14 cellular contexts compared by ENCODE assay signal in the genomic region with DNA sequence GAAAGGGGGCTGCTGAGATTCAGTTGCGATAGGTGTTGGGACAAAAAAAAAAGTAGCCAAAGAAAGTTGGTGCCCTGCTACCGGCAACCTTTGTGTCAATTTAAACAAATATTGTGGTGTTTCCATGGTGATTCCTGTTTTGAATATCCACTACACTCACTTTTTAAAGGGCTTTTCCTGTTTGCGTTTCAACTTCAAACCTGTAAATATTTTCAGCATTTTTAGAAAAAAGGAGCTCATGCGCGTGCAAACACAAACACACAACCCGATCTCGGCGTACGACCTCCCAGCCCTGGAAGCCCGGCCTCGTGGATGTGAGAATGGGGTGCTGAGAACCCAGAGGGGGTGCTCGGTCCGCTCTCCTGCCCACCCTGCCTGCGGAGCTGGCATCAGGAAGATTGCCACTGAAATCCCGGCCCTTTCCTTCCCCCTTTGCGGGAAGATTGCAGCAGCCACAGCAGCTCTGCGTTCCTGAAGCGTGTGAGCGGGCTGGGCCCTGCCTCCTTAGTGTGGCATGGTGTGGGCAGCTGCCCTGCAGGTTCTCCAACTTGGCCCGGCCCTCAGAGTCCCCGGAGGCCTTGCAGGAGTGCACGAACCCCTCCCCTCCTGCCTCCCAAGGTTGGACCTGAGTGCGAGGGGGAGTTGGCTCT. TPM values are rescaled to one million over a fixed set of nuclear protein-coding genes. Genes with fewer than 3 reads are reported as not detected.
A peak's percentile ranks its signal among the peaks of the same experiment; 100 is the strongest.
DNase-seq lines count a peak whose midpoint lies in the region; ATAC-seq, FAIRE-seq and TF ChIP-seq lines count a peak whose summit lies in the region.
"Had no signal": no experiment of that assay in that cellular context is flagged by ENCODE, and none has a peak within 500 bp of the region (broad histone marks: within the 10 kb centered on the region; RNA-seq: fewer than 3 reads in every experiment).

No MANE protein-coding gene starts in this region.

- H3K36me3 ChIP-seq in bronchial epithelial cell (ENCODE audit: control insufficient read depth, insufficient read depth, low read length) (peaks cover 22% of the 10 kb centered on the region), HepG2 (replicated peaks in 1 of 2; ENCODE audit: control insufficient read depth in 1 of 2, insufficient read depth in 2 of 2, low read length in 2 of 2) (no peaks in the 10 kb centered on the region), skeletal muscle tissue (ENCODE audit: control insufficient read depth in 3 of 3, insufficient read depth in 3 of 3, low read length in 3 of 3) (peaks cover 13 to 15% (median 14%) of the 10 kb centered on the region in 3 donors)
- H3K36me3 ChIP-seq: BLaER1 treated with 17β-estradiol and CSF1 and Interleukin-3, amounts not matched to agents 10 nM and 100 nM had no signal

- WGBS in HepG2 (ENCODE audit: low lambda C conversion rate) = 24% methylated on average over 17 of the region's 23 CpGs

- DNase-seq in HT-29 (ENCODE audit: low spot score) (peak; percentile 87), bronchial epithelial cell (ENCODE audit: low read depth) (peak; percentile 13), HepG2 (ENCODE audit: low spot score) (peak; percentile 27), NCI-H2227 treated with DMSO at 0.1 percent for 48 hours (lab: John Stamatoyannopoulos, UW) (no peak), posterior vena cava (ENCODE audit: low spot score) (no peak)
- DNase-seq: activated CD4-positive, alpha-beta T cell treated with anti-CD3 and anti-CD28 coated beads, Interleukin-2, amount 50 U/mL, for 1 hour; activated effector memory CD4-positive, alpha-beta T cell treated with Interleukin-2 at 50 U/mL for 16 hours; NCI-H1930; T-helper 1 cell had no signal

- H3K27me3 ChIP-seq in bronchial epithelial cell (ENCODE audit: control insufficient read depth, insufficient read depth, low read length) (no peaks in the 10 kb centered on the region), HepG2 (ENCODE audit: control insufficient read depth in 1 of 2, insufficient read depth in 2 of 2, low read length in 2 of 2) (peaks cover 1 to 64% of the 10 kb centered on the region in 2 experiments; a peak in 3 of 5 replicates), skeletal muscle tissue (ENCODE audit: control insufficient read depth in 3 of 3, insufficient read depth in 3 of 3, low read length in 3 of 3) (no peaks in the 10 kb centered on the region)
- H3K27me3 ChIP-seq: BLaER1 treated with 17β-estradiol and CSF1 and Interleukin-3, amounts not matched to agents 10 nM and 100 nM; cardiac muscle cell had no signal

- POLR2A ChIA-PET in HepG2 (lab: Yijun Ruan, JAX) = no interaction called here

- no peak for TF ChIP-seq POLR2A in HepG2 (IDR thresholded peaks at IDR 0.05; ENCODE audit: insufficient read depth in 1 of 2, low read depth in 2 of 2, low read length in 2 of 2)

- no peaks in the 10 kb centered on the region for H3K79me2 ChIP-seq in HepG2 (ENCODE audit: insufficient read depth, low read length)

- peak overlapping the region; percentile 41 for H3K4me2 ChIP-seq in HepG2 (ENCODE audit: low read depth, low read length)

- CTCF ChIA-PET in HepG2 (lab: Yijun Ruan, JAX; ENCODE audit: low intra/inter-chr PET ratio, low total read pairs) = no interaction called here

- H3K4me1 ChIP-seq in HepG2 (ENCODE audit: insufficient read depth, low read length) (peaks cover 35% of the 10 kb centered on the region), skeletal muscle tissue (ENCODE audit: control insufficient read depth in 3 of 3, insufficient read depth in 3 of 3, low read length in 3 of 3) (peaks cover 79 to 97% (median 89%) of the 10 kb centered on the region in 3 donors)

- ATAC-seq in HepG2 (no peak), HG02571 (IDR thresholded peaks at IDR 0.05; ENCODE audit: unreplicated experiment) (no peak), GM18519 (IDR thresholded peaks at IDR 0.05; ENCODE audit: low FRiP score, unreplicated experiment) (no peak)

- no peak for TF ChIP-seq EP300 in HepG2 (IDR thresholded peaks at IDR 0.05; ENCODE audit: low read depth in 2 of 2, low read length in 2 of 2)
- no peak for TF ChIP-seq EP300 in HepG2 (CRISPR knock-in tag; IDR thresholded peaks at IDR 0.05; ENCODE audit: borderline replicate concordance)

- H3K27ac ChIP-seq in HepG2 (ENCODE audit: extremely low read length, insufficient read depth, low read length) (no peak overlapping the region), skeletal muscle tissue (ENCODE audit: low read depth, low read length) (peak overlapping the region; percentile 71)
- H3K27ac ChIP-seq: BLaER1 treated with 17β-estradiol and CSF1 and Interleukin-3, amounts not matched to agents 10 nM and 100 nM; cardiac muscle cell had no signal

- H3K9ac ChIP-seq in HepG2 (ENCODE audit: insufficient read depth, low read depth, low read length) (0 out of 2 replicates have a peak overlapping the region, but pooled peaks have one; percentile 16), skeletal muscle tissue (ENCODE audit: low read depth in 1 of 3, low read length in 3 of 3) (peak overlapping the region; percentile 25 to 70 (median 51))
- H3K9ac ChIP-seq: BLaER1 treated with 17β-estradiol and CSF1 and Interleukin-3, amounts not matched to agents 10 nM and 100 nM had no signal

- no peak for FAIRE-seq in bronchial epithelial cell (lab: Jason Lieb, UNC)
- FAIRE-seq in HepG2 (lab: Jason Lieb, UNC) = no peak

- no peak for TF ChIP-seq RAD21 in HepG2 (CRISPR knock-in tag; IDR thresholded peaks at IDR 0.05)

- no peak overlapping the region for H3K4me3 ChIP-seq in bronchial epithelial cell (ENCODE audit: low read depth, low read length)
- peak overlapping the region in 1 of 3 experiments; percentile 23; a peak in 1 of 6 replicates for H3K4me3 ChIP-seq in HepG2 (replicated peaks in 1 of 3; ENCODE audit: insufficient read depth in 1 of 3, low read depth in 2 of 3, low read length in 3 of 3)
- H3K4me3 ChIP-seq in skeletal muscle tissue (ENCODE audit: low read length in 3 of 3) = peak overlapping the region in 1 of 3 donors; percentile 29
- H3K4me3 ChIP-seq: BLaER1 treated with 17β-estradiol and CSF1 and Interleukin-3, amounts not matched to agents 10 nM and 100 nM; cardiac muscle cell had no signal

- BruUV-seq in HepG2 (replicated peaks; lab: Mats Ljungman, UMichigan) = no TSS peak

- in situ Hi-C loops in HepG2 (cut with HindIII; ENCODE audit: extremely low pct_ligation_motif_present, low pct_unique_long_range_greater_than_20kb) = no loop called here

- intact Hi-C loops in HepG2 (cut with micrococcal nuclease; ENCODE audit: unreplicated experiment) (no loop called here), posterior vena cava (cut with DNase I) (no loop called here)

- no peaks in the 10 kb centered on the region for H3K9me3 ChIP-seq in HepG2 (ENCODE audit: low read length)
- H3K9me3 ChIP-seq in skeletal muscle tissue (ENCODE audit: control insufficient read depth in 3 of 3, low read length in 3 of 3) = no peaks in the 10 kb centered on the region
- H3K9me3 ChIP-seq: BLaER1 treated with 17β-estradiol and CSF1 and Interleukin-3, amounts not matched to agents 10 nM and 100 nM had no signal

- H4K20me1 ChIP-seq in HepG2 (ENCODE audit: insufficient read depth, low read length) = no peaks in the 10 kb centered on the region

- H2AFZ ChIP-seq in HepG2 (ENCODE audit: low read length) = no peak overlapping the region

- no peak for TF ChIP-seq CTCF in bronchial epithelial cell (IDR thresholded peaks at IDR 0.05; ENCODE audit: insufficient read depth, low read length, severe bottlenecking)
- no peak for TF ChIP-seq CTCF in HepG2 (CRISPR knock-in tag; IDR thresholded peaks at IDR 0.05)

TF ChIP-seq in HepG2, 621 proteins besides CTCF, POLR2A, EP300 and RAD21 (continues in another document):
- TF ChIP-seq JDP2 (CRISPR knock-in tag; IDR thresholded peaks at IDR 0.05; ENCODE audit: borderline replicate concordance) (no peak), PPARG (CRISPR knock-in tag; conservative IDR thresholded peaks at IDR 0.05) (peak; percentile 38; the same call in 1 of the 2 replicates), ZNF292 (CRISPR knock-in tag; IDR thresholded peaks at IDR 0.05; ENCODE audit: borderline replicate concordance, low read depth) (no peak), U2AF1 (optimal IDR thresholded peaks at IDR 0.05; ENCODE audit: low read depth, low read length) (no peak), BHLHE40 (IDR thresholded peaks at IDR 0.05; ENCODE audit: low read length) (no peak), CAMTA2 (CRISPR knock-in tag; IDR thresholded peaks at IDR 0.05; ENCODE audit: borderline replicate concordance) (no peak), ZNF350 (CRISPR knock-in tag; IDR thresholded peaks at IDR 0.05; ENCODE audit: borderline replicate concordance, low read depth) (no peak)

RNA-seq across cellular contexts. Expression of a gene that starts 34.8 kb away (rescaled TPM):
- total RNA-seq in HT-29 (2014; rRNA removed; shearing (Covaris generic)) = 28.6 and 39.0 TPM in 2 replicates
- total RNA-seq in bronchial epithelial cell = 9.2 and 12.7 TPM in 2 replicates
- 2.3 and 3.7 TPM in 2 replicates for total RNA-seq in HepG2 (2016; rRNA removed; fragmentation: Illumina TruSeq; extraction: Trizol)
- total RNA-seq in HepG2 (2016; cell fraction: cytosol; rRNA removed; fragmentation: Illumina TruSeq; extraction: Trizol; ENCODE audit: low read depth) = 1.5 and 1.9 TPM in 2 replicates
- total RNA-seq in HepG2 (2016; cell fraction: insoluble cytoplasmic fraction; rRNA removed; fragmentation: Illumina TruSeq; extraction: Trizol) = 2.8 and 3.2 TPM in 2 replicates
- total RNA-seq in HepG2 (2016; cell fraction: membrane; rRNA removed; fragmentation: Illumina TruSeq; extraction: Trizol) = 3.6 and 4.4 TPM in 2 replicates
- total RNA-seq in HepG2 (2016; cell fraction: nucleus; rRNA removed; fragmentation: Illumina TruSeq; extraction: Trizol) = 3.2 TPM in 2 replicates
- 1.9 and 2.2 TPM in 2 replicates for polyA plus RNA-seq in HepG2 (2011; rRNA removed)
- 2.0 and 2.2 TPM in 2 replicates for polyA plus RNA-seq in HepG2 (2011; cell fraction: cytosol; rRNA removed)
- polyA plus RNA-seq in HepG2 (2011; cell fraction: nucleus; rRNA removed) = 5.8 and 8.1 TPM in 2 replicates
- polyA plus RNA-seq in HepG2 (2012) = 1.0 and 1.4 TPM in 2 replicates
- 1.6 and 2.1 TPM in 2 replicates for polyA plus RNA-seq in HepG2 (2016; cell fraction: cytosol; fragmentation: Illumina TruSeq; extraction: Trizol; ENCODE audit: low read depth)
- 3.0 and 3.9 TPM in 2 replicates for polyA plus RNA-seq in HepG2 (2016; cell fraction: insoluble cytoplasmic fraction; fragmentation: Illumina TruSeq; extraction: Trizol; ENCODE audit: low read depth)
- 3.7 and 5.0 TPM in 2 replicates for polyA plus RNA-seq in HepG2 (2016; cell fraction: membrane; fragmentation: Illumina TruSeq; extraction: Trizol; ENCODE audit: low read depth)
- 4.0 and 4.7 TPM in 2 replicates for polyA plus RNA-seq in HepG2 (2016; cell fraction: nucleus; fragmentation: Illumina TruSeq; extraction: Trizol; ENCODE audit: insufficient read depth, low read depth)
- 2.5 and 2.9 TPM in 2 replicates for polyA minus RNA-seq in HepG2 (2011; rRNA and poly(A)+ RNA removed; ENCODE audit: low replicate concordance)
- 1.7 and 2.1 TPM in 2 replicates for polyA minus RNA-seq in HepG2 (2011; cell fraction: cytosol; rRNA and poly(A)+ RNA removed)
- polyA minus RNA-seq in HepG2 (2011; cell fraction: nucleus; rRNA and poly(A)+ RNA removed) = 2.7 and 3.0 TPM in 2 replicates
- 26.1 TPM for total RNA-seq in skeletal muscle tissue
- 10 to 100 TPM; 18.4 to 21.5 TPM for total RNA-seq in posterior vena cava

Comparison
In these comparisons a context has a peak if more than half of its experiments do, and no peak if none do; other contexts are left out.
1. DNase-seq: peak in HT-29 (single experiment), bronchial epithelial cell (single experiment) and HepG2 (single experiment); none in NCI-H2227 treated with DMSO at 0.1 percent for 48 hours (single experiment) and posterior vena cava (single experiment).